1 cellular context compared by ENCODE assay signal in the genomic region with DNA sequence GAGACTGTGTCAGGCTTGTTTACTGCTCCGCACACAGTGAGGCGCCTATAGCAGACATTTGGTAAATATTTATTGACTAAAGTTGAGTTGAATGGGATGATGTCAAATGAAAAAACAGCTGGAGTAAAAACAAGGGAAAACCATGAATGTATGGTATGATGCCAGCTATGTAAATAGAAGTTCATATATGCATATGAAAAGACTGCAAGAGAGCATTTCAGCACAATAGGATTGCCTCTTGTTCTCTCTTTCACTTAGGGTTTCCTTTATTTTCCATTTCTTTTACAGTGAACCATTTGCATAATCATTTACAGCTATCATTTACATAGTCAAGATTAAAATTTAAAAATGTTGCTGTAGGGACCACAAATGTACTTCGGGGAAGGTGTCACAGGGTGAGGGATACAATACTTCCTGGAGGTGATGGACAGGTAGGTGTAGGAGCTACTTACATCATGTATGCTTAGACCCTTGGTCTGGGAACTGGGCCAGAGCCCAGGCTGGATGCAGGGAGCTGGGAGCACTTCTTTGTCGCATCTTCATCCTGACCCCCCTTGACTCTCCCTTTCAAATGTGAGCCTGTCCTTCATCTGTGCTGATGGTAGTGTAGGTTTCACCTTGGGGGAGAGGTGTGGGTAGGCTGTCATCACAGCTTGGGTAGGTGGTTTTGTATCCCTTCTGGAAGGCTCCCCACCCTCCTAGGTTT.
TF ChIP-seq lines count a peak whose summit lies in the region.

No MANE protein-coding gene starts in this region.

TF ChIP-seq in GM23338, 12 proteins besides CTCF, POLR2A, EP300 and RAD21:
- 0 out of 2 replicates have a peak, but pooled peaks have one; percentile 13 for TF ChIP-seq ZNF462 (CRISPR knock-in tag; IDR thresholded peaks at IDR 0.05)
- TF ChIP-seq NANOG (IDR thresholded peaks at IDR 0.05; ENCODE audit: borderline replicate concordance), result peak; percentile 73; the same call in 1 of the 2 replicates
- no peak for TF ChIP-seq ZNF114 (CRISPR knock-in tag; IDR thresholded peaks at IDR 0.05)
TF ChIP-seq in GM23338: peak in this region for 2.
